8 cellular contexts compared by ENCODE assay signal in genomic region chr9:86126998-86127972, GRCh38. TPM values are rescaled to one million over a fixed set of nuclear protein-coding genes. Genes with fewer than 3 reads are reported as not detected.
DNase-seq lines count a peak whose midpoint lies in the region; ATAC-seq and TF ChIP-seq lines count a peak whose summit lies in the region.

No MANE protein-coding gene starts in this region.

- H3K4me1 ChIP-seq in mesodermal cell (ENCODE audit: control insufficient read depth, insufficient read depth, low read length, poor library complexity, severe bottlenecking): peaks cover 10% of the 10 kb centered on the region

- no peak for TF ChIP-seq CTCF in epithelial cell of esophagus (IDR thresholded peaks at IDR 0.05; ENCODE audit: insufficient read depth, low read depth, low read length, missing control alignments)
- no peak for TF ChIP-seq CTCF in GM20000 (IDR thresholded peaks at IDR 0.05; ENCODE audit: extremely low read depth, missing control alignments)

- 19 to 28% methylated on average over 10 to 11 of the region's 11 CpGs for WGBS in mesodermal cell (ENCODE audit: insufficient coverage in 2 of 2), 2 experiments

- peak; percentile 59 for ATAC-seq in Right ventricle myocardium inferior

- DNase-seq in Right ventricle myocardium inferior (ENCODE audit: missing footprints) (peak; percentile 71), cardiac septum (ENCODE audit: low spot score) (no peak), OCI-M2 (lab: John Stamatoyannopoulos, UW; ENCODE audit: unreplicated experiment) (peak; percentile 35), epithelial cell of esophagus (ENCODE audit: low read depth) (peak; percentile 77), GM20000 (ENCODE audit: low spot score) (no peak), NOMO-1 treated with dmso at 0.1 percent for 144 hours (lab: John Stamatoyannopoulos, UW; ENCODE audit: unreplicated experiment) (no peak)
- DNase-seq in central memory CD4-positive, alpha-beta T cell: no peak

- H3K4me3 ChIP-seq in epithelial cell of esophagus (ENCODE audit: low read length): no peak overlapping the region
- H3K4me3 ChIP-seq in mesodermal cell (ENCODE audit: extremely low read depth, insufficient read depth, low read length, poor library complexity, severe bottlenecking): no peak overlapping the region

- no peaks in the 10 kb centered on the region for H3K36me3 ChIP-seq in mesodermal cell (ENCODE audit: control insufficient read depth, insufficient read depth, low read length)

- peak overlapping the region; percentile 90 for H3K27ac ChIP-seq in mesodermal cell (ENCODE audit: low read depth, low read length, severe bottlenecking)

- intact Hi-C loops in Right ventricle myocardium inferior (cut with DNase I): no loop called here
- intact Hi-C loops in cardiac septum (cut with DNase I): no loop called here

- no peaks in the 10 kb centered on the region for H3K9me3 ChIP-seq in mesodermal cell (ENCODE audit: control insufficient read depth, low read length)

RNA-seq across cellular contexts. Expression of gene GOLM1, which starts 27.9 kb away (rescaled TPM):
- 4.2 TPM for total RNA-seq in Right ventricle myocardium inferior
- total RNA-seq in cardiac septum: 6.2 TPM
- polyA plus RNA-seq in mesodermal cell (2013, experiment 1 of 2): 73.4 TPM
- 79.6 TPM for polyA plus RNA-seq in mesodermal cell (2013, experiment 2 of 2)

Comparison
In these comparisons a context has a peak if more than half of its experiments do, and no peak if none do; other contexts are left out.
1. DNase-seq: peak in Right ventricle myocardium inferior (single experiment), OCI-M2 (single experiment) and epithelial cell of esophagus (single experiment); none in cardiac septum (single experiment), GM20000 (single experiment), NOMO-1 treated with dmso at 0.1 percent for 144 hours (single experiment) and central memory CD4-positive, alpha-beta T cell (single experiment).